Comparison of ENCODE assay signal across 8 cellular contexts in genomic region chr4:103786014-103786413, GRCh38.
DNase-seq lines count a peak whose midpoint lies in the region; ATAC-seq and TF ChIP-seq lines count a peak whose summit lies in the region.

No MANE protein-coding gene starts in this region.

- H3K36me3 Mint-ChIP-seq in effector memory CD8-positive, alpha-beta T cell (ENCODE audit: insufficient read depth): no peaks in the 10 kb centered on the region
- no peaks in the 10 kb centered on the region for H3K36me3 Mint-ChIP-seq in activated CD4-positive, alpha-beta T cell treated with anti-CD3 and anti-CD28 coated beads, Interleukin-2, amount 10 ng/mL, durations not matched to agents 7 days and 5 days (ENCODE audit: low read depth)

- peak; percentile 80 for ATAC-seq in HG03135 (IDR thresholded peaks at IDR 0.05; ENCODE audit: unreplicated experiment)
- no peak for ATAC-seq in effector memory CD8-positive, alpha-beta T cell (replicated peaks)

- no peaks in the 10 kb centered on the region for H3K79me2 ChIP-seq in OCI-LY3 (ENCODE audit: low read length)

- no peaks in the 10 kb centered on the region for H4K20me1 ChIP-seq in OCI-LY3 (ENCODE audit: insufficient read depth, low read length)

- H3K36me3 ChIP-seq in OCI-LY3 (replicated peaks; ENCODE audit: low read depth, low read length): no peaks in the 10 kb centered on the region

- peaks cover 6% of the 10 kb centered on the region; the same call in 1 of the 2 replicates for H3K4me1 ChIP-seq in OCI-LY3 (ENCODE audit: low read length)

- H3K4me1 Mint-ChIP-seq in effector memory CD8-positive, alpha-beta T cell (ENCODE audit: low read depth in 2 of 2): no peaks in the 10 kb centered on the region
- no peaks in the 10 kb centered on the region for H3K4me1 Mint-ChIP-seq in activated CD4-positive, alpha-beta T cell treated with anti-CD3 and anti-CD28 coated beads, Interleukin-2, amount 10 ng/mL, durations not matched to agents 7 days and 5 days

- CTCF ChIA-PET in activated CD4-positive, alpha-beta T cell treated with anti-CD3 and anti-CD28 coated beads, Interleukin-2, amount 10 ng/mL, durations not matched to agents 7 days and 5 days (lab: Charles Lee): no interaction called here

- DNase-seq in DMS153 (lab: John Stamatoyannopoulos, UW) (peak; percentile 52), GM19238 (ENCODE audit: insufficient read length, low spot score) (peak; percentile 1), fibroblast of the aortic adventitia (ENCODE audit: low read depth) (peak; percentile 45)
- no peak for DNase-seq in effector memory CD8-positive, alpha-beta T cell
- DNase-seq in activated naive CD4-positive, alpha-beta T cell (lab: John Stamatoyannopoulos, UW): no peak
- DNase-seq in activated CD4-positive, alpha-beta T cell treated with anti-CD3 and anti-CD28 coated beads, Interleukin-2, amount 10 ng/mL, durations not matched to agents 7 days and 5 days: no peak

- no peak overlapping the region for H3K9ac ChIP-seq in OCI-LY3 (ENCODE audit: low read length)

- H3K27me3 Mint-ChIP-seq in effector memory CD8-positive, alpha-beta T cell: no peaks in the 10 kb centered on the region
- no peaks in the 10 kb centered on the region for H3K27me3 Mint-ChIP-seq in activated CD4-positive, alpha-beta T cell treated with anti-CD3 and anti-CD28 coated beads, Interleukin-2, amount 10 ng/mL, durations not matched to agents 7 days and 5 days

- H3K27ac Mint-ChIP-seq in effector memory CD8-positive, alpha-beta T cell: no peak overlapping the region
- no peak overlapping the region for H3K27ac Mint-ChIP-seq in activated CD4-positive, alpha-beta T cell treated with anti-CD3 and anti-CD28 coated beads, Interleukin-2, amount 10 ng/mL, durations not matched to agents 7 days and 5 days

- TF ChIP-seq CTCF in OCI-LY3 (IDR thresholded peaks at IDR 0.05; ENCODE audit: low read depth, low read length): peak; percentile 86
- peak; percentile 48 for TF ChIP-seq CTCF in fibroblast of the aortic adventitia (IDR thresholded peaks at IDR 0.05; ENCODE audit: insufficient read depth, low read length)

- H3K4me2 ChIP-seq in OCI-LY3 (ENCODE audit: low read length): peak overlapping the region; percentile 62

- POLR2A ChIA-PET in activated CD4-positive, alpha-beta T cell treated with anti-CD3 and anti-CD28 coated beads, Interleukin-2, amount 10 ng/mL, durations not matched to agents 7 days and 5 days (lab: Charles Lee): no interaction called here

- no peak overlapping the region for H3K4me3 Mint-ChIP-seq in effector memory CD8-positive, alpha-beta T cell
- H3K4me3 Mint-ChIP-seq in activated CD4-positive, alpha-beta T cell treated with anti-CD3 and anti-CD28 coated beads, Interleukin-2, amount 10 ng/mL, durations not matched to agents 7 days and 5 days: no peak overlapping the region

- peaks cover 5 to 7% of the 10 kb centered on the region in 2 donors for H3K9me3 Mint-ChIP-seq in effector memory CD8-positive, alpha-beta T cell
- H3K9me3 Mint-ChIP-seq in activated CD4-positive, alpha-beta T cell treated with anti-CD3 and anti-CD28 coated beads, Interleukin-2, amount 10 ng/mL, durations not matched to agents 7 days and 5 days: peaks cover 2% of the 10 kb centered on the region

- no peak overlapping the region for H3K27ac ChIP-seq in OCI-LY3 (ENCODE audit: low read length)

- H3K4me3 ChIP-seq in OCI-LY3 (ENCODE audit: low read length): peak overlapping the region; percentile 41; the same call in 1 of the 2 replicates
- H3K4me3 ChIP-seq in fibroblast of the aortic adventitia (ENCODE audit: low read depth, low read length): no peak overlapping the region

- H2AFZ ChIP-seq in OCI-LY3 (ENCODE audit: low read depth, low read length): peak overlapping the region; percentile 55; the same call in 1 of the 2 replicates

- H3K27me3 ChIP-seq in OCI-LY3 (ENCODE audit: low read depth, low read length): no peaks in the 10 kb centered on the region

- no peaks in the 10 kb centered on the region for H3K9me3 ChIP-seq in OCI-LY3 (ENCODE audit: insufficient read depth, low read length)

Comparison
In these comparisons a context has a peak if more than half of its experiments do, and no peak if none do; other contexts are left out.
1. DNase-seq: peak in DMS153 (single experiment), GM19238 (single experiment) and fibroblast of the aortic adventitia (single experiment); none in effector memory CD8-positive, alpha-beta T cell (0 of 3), activated naive CD4-positive, alpha-beta T cell (0 of 4) and activated CD4-positive, alpha-beta T cell treated with anti-CD3 and anti-CD28 coated beads, Interleukin-2, amount 10 ng/mL, durations not matched to agents 7 days and 5 days (single experiment).